In the genomic region with DNA sequence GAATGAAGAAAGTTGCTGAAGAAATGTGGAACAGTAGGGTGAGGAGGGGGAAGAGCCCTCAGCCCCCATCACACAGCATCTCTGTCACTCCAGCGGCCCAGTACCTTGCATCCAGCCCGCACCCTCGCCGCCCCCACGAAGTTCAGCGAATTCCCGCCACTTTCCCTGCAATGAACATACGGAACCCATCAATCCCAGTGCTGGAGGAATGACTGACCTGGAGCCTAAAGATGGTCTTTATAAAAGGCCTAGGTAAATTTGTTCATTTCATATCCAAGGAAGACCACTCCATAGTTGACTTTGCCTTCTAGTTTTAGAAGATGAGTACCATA, we compare ENCODE assay signal across 7 cellular contexts. TPM values are rescaled to one million over a fixed set of nuclear protein-coding genes. Genes with fewer than 3 reads are reported as not detected.
DNase-seq lines count a peak whose midpoint lies in the region; ATAC-seq and TF ChIP-seq lines count a peak whose summit lies in the region.

No MANE protein-coding gene starts in this region.

- H3K9me3 ChIP-seq in H9 (ENCODE audit: control insufficient read depth, low read depth, low read length): no peaks in the 10 kb centered on the region
- no peaks in the 10 kb centered on the region for H3K9me3 ChIP-seq in iPS-18a (ENCODE audit: control insufficient read depth, low read depth, low read length)

- peaks cover 3 to 8% (median 8%) of the 10 kb centered on the region in 3 experiments; a peak in 4 of 7 replicates for H3K36me3 Mint-ChIP-seq in H9 (ENCODE audit: insufficient read depth in 1 of 3, low read depth in 3 of 3)
- H3K36me3 Mint-ChIP-seq in WTC11: peaks cover 8% of the 10 kb centered on the region
- no peaks in the 10 kb centered on the region for H3K36me3 Mint-ChIP-seq in stimulated activated memory B cell treated with anti-CD40 and anti-IgM and Interleukin-4, amounts not matched to agents 10 μg/mL and 1 μg/mL and 100 μg/mL, for 72 hours

- no peak overlapping the region for H4K5ac ChIP-seq in H9 (ENCODE audit: insufficient read length, low read depth, low read length)

- no peak overlapping the region for H3K14ac ChIP-seq in H9 (ENCODE audit: insufficient read depth, low read length)

- peaks cover 9% of the 10 kb centered on the region for H3K23me2 ChIP-seq in H9 (ENCODE audit: insufficient read length, low read depth, low read length, poor library complexity, severe bottlenecking)

- H2AFZ ChIP-seq in H9 (ENCODE audit: low read length): no peak overlapping the region

- H2BK20ac ChIP-seq in H9 (ENCODE audit: low read depth, low read length, poor library complexity, severe bottlenecking): no peak overlapping the region

- H3K4me1 Mint-ChIP-seq in H9 (peaks cover 27 to 35% of the 10 kb centered on the region in 2 experiments), WTC11 (peaks cover 44% of the 10 kb centered on the region)
- peaks cover 32% of the 10 kb centered on the region for H3K4me1 Mint-ChIP-seq in stimulated activated memory B cell treated with anti-CD40 and anti-IgM and Interleukin-4, amounts not matched to agents 10 μg/mL and 1 μg/mL and 100 μg/mL, for 72 hours

- TF ChIP-seq CTCF in H9 (conservative IDR thresholded peaks at IDR 0.05) (no peak), WTC11 (IDR thresholded peaks at IDR 0.05) (no peak)

- H3K27ac Mint-ChIP-seq in H9: peak overlapping the region in 2 of 3 experiments; percentile 53 to 98; a peak in 2 of 7 replicates
- no peak overlapping the region for H3K27ac Mint-ChIP-seq in WTC11
- H3K27ac Mint-ChIP-seq in stimulated activated memory B cell treated with anti-CD40 and anti-IgM and Interleukin-4, amounts not matched to agents 10 μg/mL and 1 μg/mL and 100 μg/mL, for 72 hours: peak overlapping the region; percentile 94

- H3T11ph ChIP-seq in H9 (ENCODE audit: low read length): no peak overlapping the region

- H3K23ac ChIP-seq in H9 (ENCODE audit: insufficient read length, low read depth, low read length): no peak overlapping the region

- H3K36me3 ChIP-seq in iPS-18a (ENCODE audit: control insufficient read depth, low read depth, low read length): no peaks in the 10 kb centered on the region

- H3K4me3 ChIP-seq in iPS-18a (ENCODE audit: low read length): peak overlapping the region; percentile 91

- H4K8ac ChIP-seq in H9 (replicated peaks; ENCODE audit: insufficient read length, low read depth, low read length): no peak overlapping the region

- no peak overlapping the region for H2BK120ac ChIP-seq in H9 (ENCODE audit: low read depth, low read length, poor library complexity, severe bottlenecking)

- H3K9me3 Mint-ChIP-seq in H9: no peaks in the 10 kb centered on the region
- no peaks in the 10 kb centered on the region for H3K9me3 Mint-ChIP-seq in WTC11
- no peaks in the 10 kb centered on the region for H3K9me3 Mint-ChIP-seq in stimulated activated memory B cell treated with anti-CD40 and anti-IgM and Interleukin-4, amounts not matched to agents 10 μg/mL and 1 μg/mL and 100 μg/mL, for 72 hours

- no CpG with 5 or more reads among the region's 8 CpGs for WGBS in H9 (ENCODE audit: extremely low coverage, insufficient read length, low lambda C conversion rate)

- ATAC-seq in WTC11 (no peak), GM18858 (IDR thresholded peaks at IDR 0.05; ENCODE audit: unreplicated experiment) (no peak)
- ATAC-seq in stimulated activated memory B cell treated with anti-CD40 and anti-IgM and Interleukin-4, amounts not matched to agents 10 μg/mL and 1 μg/mL and 100 μg/mL, for 72 hours: no peak

- H3K4ac ChIP-seq in H9 (ENCODE audit: low read depth, low read length): no peak overlapping the region

- H3K4me2 ChIP-seq in H9 (ENCODE audit: insufficient read depth, insufficient read length, low read length): peak overlapping the region; percentile 41

- H2BK12ac ChIP-seq in H9 (ENCODE audit: insufficient read length, low read depth, low read length): no peak overlapping the region

- DNase-seq in H9: no peak
- DNase-seq in WTC11 (ENCODE audit: low spot score): no peak
- DNase-seq in NCI-H1048 (lab: John Stamatoyannopoulos, UW): no peak
- DNase-seq in DMS 273 treated with DMSO at 0.1 percent for 48 hours (lab: John Stamatoyannopoulos, UW): no peak

- H3K27me3 Mint-ChIP-seq in H9 (ENCODE audit: low read depth) (peaks cover 2% of the 10 kb centered on the region), WTC11 (ENCODE audit: low read depth) (peaks cover 7% of the 10 kb centered on the region; the same call in 1 of the 2 replicates)
- no peaks in the 10 kb centered on the region for H3K27me3 Mint-ChIP-seq in stimulated activated memory B cell treated with anti-CD40 and anti-IgM and Interleukin-4, amounts not matched to agents 10 μg/mL and 1 μg/mL and 100 μg/mL, for 72 hours

- peaks cover 32% of the 10 kb centered on the region for H3K79me2 ChIP-seq in H9 (ENCODE audit: insufficient read depth, low read length)

- no peak overlapping the region for H2AK5ac ChIP-seq in H9 (ENCODE audit: insufficient read length, low read length)

- H3K18ac ChIP-seq in H9 (ENCODE audit: insufficient read length, low read depth, low read length): no peak overlapping the region

- no peak overlapping the region for H4K91ac ChIP-seq in H9 (ENCODE audit: insufficient read length, low read depth, low read length)

- H3K27ac ChIP-seq in H9 (ENCODE audit: insufficient read length, low read depth, low read length) (no peak overlapping the region), iPS-18a (ENCODE audit: low read length) (no peak overlapping the region)

- no peak overlapping the region for H3K56ac ChIP-seq in H9 (ENCODE audit: insufficient read length, low read depth, low read length)

- peaks cover 2% of the 10 kb centered on the region; the same call in 1 of the 2 replicates for H3K4me1 ChIP-seq in H9 (ENCODE audit: insufficient read depth, low read length)
- H3K4me1 ChIP-seq in iPS-18a (ENCODE audit: control insufficient read depth, low read depth, low read length): peaks cover 19% of the 10 kb centered on the region

- H2BK15ac ChIP-seq in H9 (ENCODE audit: low read depth, low read length): no peak overlapping the region

- H3K27me3 ChIP-seq in H9 (ENCODE audit: insufficient read depth, low read length) (no peaks in the 10 kb centered on the region), iPS-18a (ENCODE audit: control insufficient read depth, insufficient read depth, low read length) (no peaks in the 10 kb centered on the region)

- H3K79me1 ChIP-seq in H9 (ENCODE audit: insufficient read depth, low read depth, low read length, poor library complexity, severe bottlenecking): no peaks in the 10 kb centered on the region

- no peak overlapping the region for H3K9ac ChIP-seq in H9 (ENCODE audit: extremely low read depth, insufficient read length, low read length)
- H3K9ac ChIP-seq in iPS-18a (ENCODE audit: low read length): no peak overlapping the region

- no peaks in the 10 kb centered on the region for H4K20me1 ChIP-seq in H9 (ENCODE audit: control insufficient read depth, insufficient read depth, insufficient read length)

- CTCF ChIA-PET in WTC11 (lab: Charles Lee): interaction anchor here (1.3 kb wide), 1 partner anchor 199 kb away, joined by 4 read pairs; no protein-coding TSS in a partner anchor

- H3K4me3 Mint-ChIP-seq in H9: peak overlapping the region; percentile 98 to 99
- H3K4me3 Mint-ChIP-seq in WTC11: peak overlapping the region; percentile 97
- H3K4me3 Mint-ChIP-seq in stimulated activated memory B cell treated with anti-CD40 and anti-IgM and Interleukin-4, amounts not matched to agents 10 μg/mL and 1 μg/mL and 100 μg/mL, for 72 hours: peak overlapping the region; percentile 96

- POLR2A ChIA-PET in WTC11 (lab: Charles Lee): interaction anchor here (0.9 kb wide), 1 partner anchor 83 kb away, joined by 6 read pairs; no protein-coding TSS in a partner anchor

- H2BK5ac ChIP-seq in H9 (ENCODE audit: insufficient read length, low read length): no peak overlapping the region

TF ChIP-seq in WTC11, 78 proteins besides CTCF, POLR2A, EP300 and RAD21:
- TF ChIP-seq, protein P1, sequence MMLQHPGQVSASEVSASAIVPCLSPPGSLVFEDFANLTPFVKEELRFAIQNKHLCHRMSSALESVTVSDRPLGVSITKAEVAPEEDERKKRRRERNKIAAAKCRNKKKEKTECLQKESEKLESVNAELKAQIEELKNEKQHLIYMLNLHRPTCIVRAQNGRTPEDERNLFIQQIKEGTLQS (CRISPR knock-in tag; conservative IDR thresholded peaks at IDR 0.05): no peak
- TF ChIP-seq PRRX2 (CRISPR knock-in tag; IDR thresholded peaks at IDR 0.05): no peak
- no peak for TF ChIP-seq TEAD4 (CRISPR knock-in tag; IDR thresholded peaks at IDR 0.05)
- no peak for TF ChIP-seq KAT7 (CRISPR knock-in tag; IDR thresholded peaks at IDR 0.05; ENCODE audit: borderline replicate concordance)
- TF ChIP-seq, protein P2, sequence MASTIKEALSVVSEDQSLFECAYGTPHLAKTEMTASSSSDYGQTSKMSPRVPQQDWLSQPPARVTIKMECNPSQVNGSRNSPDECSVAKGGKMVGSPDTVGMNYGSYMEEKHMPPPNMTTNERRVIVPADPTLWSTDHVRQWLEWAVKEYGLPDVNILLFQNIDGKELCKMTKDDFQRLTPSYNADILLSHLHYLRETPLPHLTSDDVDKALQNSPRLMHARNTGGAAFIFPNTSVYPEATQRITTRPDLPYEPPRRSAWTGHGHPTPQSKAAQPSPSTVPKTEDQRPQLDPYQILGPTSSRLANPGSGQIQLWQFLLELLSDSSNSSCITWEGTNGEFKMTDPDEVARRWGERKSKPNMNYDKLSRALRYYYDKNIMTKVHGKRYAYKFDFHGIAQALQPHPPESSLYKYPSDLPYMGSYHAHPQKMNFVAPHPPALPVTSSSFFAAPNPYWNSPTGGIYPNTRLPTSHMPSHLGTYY (CRISPR knock-in tag; IDR thresholded peaks at IDR 0.05): no peak

RNA-seq across cellular contexts. Expression of a gene that starts 0.8 kb away (rescaled TPM):
- 67.9 and 70.5 TPM in 2 replicates for total RNA-seq in H9 (2021)
- total RNA-seq in WTC11 (2021): 63.2 to 67.5 TPM (median 66.9 TPM) in 3 replicates
